In genomic region chr12:63668028-63668799, GRCh38 we compare ENCODE assay signal across 9 cellular contexts. TPM values are rescaled to one million over a fixed set of nuclear protein-coding genes. Genes with fewer than 3 reads are reported as not detected.
A peak's percentile ranks its signal among the peaks of the same experiment; 100 is the strongest.
DNase-seq lines count a peak whose midpoint lies in the region; ATAC-seq, FAIRE-seq and TF ChIP-seq lines count a peak whose summit lies in the region.
"Had no signal": no experiment of that assay in that cellular context is flagged by ENCODE, and none has a peak within 500 bp of the region (broad histone marks: within the 10 kb centered on the region; RNA-seq: fewer than 3 reads in every experiment).

TSS of gene DPY19L2 (minus strand) at chr12:63668493. CDS start at chr12:63668393, 100 bp downstream.

- ATAC-seq in HG03565 (IDR thresholded peaks at IDR 0.05; ENCODE audit: unreplicated experiment) (peak; percentile 56), Right ventricle myocardium superior (ENCODE audit: poor library complexity) (peak; percentile 97), omental fat pad (ENCODE audit: low FRiP score) (peak; percentile 93)

- intact Hi-C loops in Right ventricle myocardium superior (cut with DNase I) (no loop called here), thyroid gland (cut with DNase I) (no loop called here)

- peak within 1 kb of the TSS; percentile 58 to 75 (median 61) for H3K4me3 ChIP-seq in thyroid gland (replicated peaks in 1 of 3)

- peak within 1 kb of the TSS; percentile 88 to 94 (median 93) for H3K27ac ChIP-seq in thyroid gland

- no peak for FAIRE-seq in RCC 7860 (lab: Jason Lieb, UNC)
- FAIRE-seq: G401.6 had no signal

- WGBS in thyroid gland, 2 donors: 0 to 2% methylated on average over 24 to 36 of the region's 56 CpGs

- H3K27me3 ChIP-seq in thyroid gland: no peaks in the 10 kb centered on the region

- peak in 1 of 2 donors; percentile 82 for TF ChIP-seq POLR2A in thyroid gland (IDR thresholded peaks at IDR 0.05)

- peak; percentile 75 for DNase-seq in activated effector memory CD4-positive, alpha-beta T cell treated with anti-CD3 and anti-CD28 coated beads, Interleukin-2, amount 50 U/mL, for 16 hours
- no peak for DNase-seq in activated effector memory CD4-positive, alpha-beta T cell treated with Interleukin-2 at 50 U/mL for 16 hours
- DNase-seq in RCC 7860 (ENCODE audit: low spot score) (peak; percentile 60), Right ventricle myocardium superior (peak; percentile 87), omental fat pad (ENCODE audit: low spot score) (no peak), thyroid gland (peak; percentile 92 to 95)
- DNase-seq in activated naive CD8-positive, alpha-beta T cell treated with anti-CD3 and anti-CD28 coated beads, Interleukin-2, amount 50 U/mL, for 16 hours (ENCODE audit: low read depth, low spot score): peak; percentile 67

- H3K9me3 ChIP-seq in thyroid gland: no peaks in the 10 kb centered on the region

- peaks cover 0 to 2% of the 10 kb centered on the region in 2 donors for H3K4me1 ChIP-seq in thyroid gland

- H3K36me3 ChIP-seq in thyroid gland: no peaks in the 10 kb centered on the region

- TF ChIP-seq CTCF in omental fat pad (IDR thresholded peaks at IDR 0.05) (no peak), thyroid gland (IDR thresholded peaks at IDR 0.05) (no peak)

RNA-seq across cellular contexts. Expression of gene DPY19L2, which starts in this region (rescaled TPM):
- 41.3 TPM for total RNA-seq in Right ventricle myocardium superior
- 10 to 100 TPM in 1 of 4 donors, 1 to 10 TPM in 3; 6.1 to 28.4 (median 8.4) TPM for total RNA-seq in omental fat pad
- 10 to 100 TPM; 32.2 to 93.0 (median 59.8) TPM for total RNA-seq in thyroid gland

Comparison
In these comparisons a context has a peak if more than half of its experiments do, and no peak if none do; other contexts are left out.
1. DNase-seq: peak in activated effector memory CD4-positive, alpha-beta T cell treated with anti-CD3 and anti-CD28 coated beads, Interleukin-2, amount 50 U/mL, for 16 hours (single experiment), RCC 7860 (single experiment), activated naive CD8-positive, alpha-beta T cell treated with anti-CD3 and anti-CD28 coated beads, Interleukin-2, amount 50 U/mL, for 16 hours (single experiment), Right ventricle myocardium superior (single experiment) and thyroid gland (2 of 2); none in activated effector memory CD4-positive, alpha-beta T cell treated with Interleukin-2 at 50 U/mL for 16 hours (single experiment) and omental fat pad (single experiment).
2. Peak in every context shown above with its lines, with median percentiles within 50 percentile points of each other: ATAC-seq.